In the genomic region with DNA sequence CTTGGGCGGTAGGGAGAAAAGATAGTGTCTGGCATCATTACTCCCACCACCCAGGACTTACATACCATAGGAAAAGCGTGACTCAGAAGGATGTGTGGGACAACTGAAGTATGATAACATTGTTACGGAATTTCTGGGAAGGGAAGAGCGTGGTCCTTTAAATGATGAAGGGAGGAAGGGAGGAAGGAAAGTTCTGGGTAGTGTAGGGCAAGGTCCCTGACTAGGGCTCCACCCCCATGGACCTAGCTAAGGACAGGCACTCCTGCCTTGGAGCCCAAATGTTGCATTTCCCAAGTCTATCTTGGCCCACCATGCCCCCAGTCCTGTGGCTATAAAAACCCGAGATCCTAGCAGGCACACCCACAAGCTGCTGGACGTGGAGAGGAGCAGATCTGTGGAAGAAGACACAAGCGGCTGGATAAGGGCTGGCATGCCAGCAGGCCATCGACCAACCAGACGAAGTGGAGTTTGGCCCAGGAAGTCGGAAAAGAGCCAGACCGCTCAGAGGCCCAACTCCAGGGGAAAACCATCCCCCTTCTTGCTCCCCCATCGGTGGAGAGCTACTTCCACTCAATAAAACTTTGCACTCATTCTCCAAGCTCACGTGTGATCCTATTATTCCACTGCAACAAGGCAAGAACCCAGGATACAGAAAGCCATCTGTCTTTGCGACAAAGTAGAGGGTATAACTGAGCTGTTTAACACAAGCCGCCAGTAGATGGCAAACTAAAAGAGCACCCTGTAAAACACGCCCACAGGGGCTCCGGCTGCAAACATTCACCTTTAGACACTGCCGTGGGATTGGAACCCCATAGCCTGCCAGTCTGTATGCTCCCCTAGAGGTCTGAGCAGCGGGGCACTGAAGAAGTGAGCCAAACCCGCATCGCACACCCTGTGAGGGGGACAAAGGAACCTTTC, we compare ENCODE assay signal across 12 cellular contexts. TPM values are rescaled to one million over a fixed set of nuclear protein-coding genes. Genes with fewer than 3 reads are reported as not detected.
A peak's percentile ranks its signal among the peaks of the same experiment; 100 is the strongest.
DNase-seq lines count a peak whose midpoint lies in the region; ATAC-seq and TF ChIP-seq lines count a peak whose summit lies in the region.
"Had no signal": no experiment of that assay in that cellular context is flagged by ENCODE, and none has a peak within 500 bp of the region (broad histone marks: within the 10 kb centered on the region; RNA-seq: fewer than 3 reads in every experiment).

No MANE protein-coding gene starts in this region.

- peak; percentile 18; the same call in 1 of the 2 replicates for TF ChIP-seq CTCF in VCaP (conservative IDR thresholded peaks at IDR 0.05)

- H3K27ac ChIP-seq in VCaP, result no peak overlapping the region

- DNase-seq in EH (ENCODE audit: low read depth), result peak; percentile 84
- DNase-seq in HT1080 (ENCODE audit: low read depth), result peak; percentile 93
- peak; percentile 32 for DNase-seq in kidney tubule cell (ENCODE audit: low spot score)
- DNase-seq in GM19238 (ENCODE audit: insufficient read length, low spot score), result no peak
- no peak for DNase-seq in NCI-H1105 (lab: John Stamatoyannopoulos, UW)
- no peak for DNase-seq in SHP77 (lab: John Stamatoyannopoulos, UW)
- DNase-seq: activated CD4-positive, alpha-beta T cell treated with anti-CD3 and anti-CD28 coated beads for 1 hour; activated naive CD8-positive, alpha-beta T cell treated with anti-CD3 and anti-CD28 coated beads for 36 hours; left cardiac atrium; OCI-M1 had no signal

- no peak for ATAC-seq in HG03565 (IDR thresholded peaks at IDR 0.05; ENCODE audit: unreplicated experiment)
- ATAC-seq: left cardiac atrium had no signal

RNA-seq across cellular contexts. Expression of a gene that starts 23.0 kb away (rescaled TPM):
- 33.2 and 37.8 TPM in 2 replicates for total RNA-seq in HT1080 (2014; rRNA removed; shearing (Covaris generic))
- polyA plus RNA-seq in HT1080 (2015; cell fraction: cytosol; rRNA removed), result 38.6 and 41.1 TPM in 2 replicates
- polyA plus RNA-seq in HT1080 (2015; cell fraction: nucleus; rRNA removed), result 20.9 and 24.1 TPM in 2 replicates

RNA-seq across cellular contexts. Expression of a gene that starts 45.8 kb away (rescaled TPM):
- total RNA-seq in HT1080 (2014; rRNA removed; shearing (Covaris generic)), result 41.8 and 55.8 TPM in 2 replicates
- polyA plus RNA-seq in HT1080 (2015; cell fraction: cytosol; rRNA removed), result 23.9 and 25.4 TPM in 2 replicates
- polyA plus RNA-seq in HT1080 (2015; cell fraction: nucleus; rRNA removed), result 23.5 and 31.1 TPM in 2 replicates

Comparison
In these comparisons a context has a peak if more than half of its experiments do, and no peak if none do; other contexts are left out.
1. DNase-seq: peak in EH (single experiment), HT1080 (single experiment) and kidney tubule cell (single experiment); none in GM19238 (single experiment), NCI-H1105 (single experiment) and SHP77 (0 of 2).